Comparison of ENCODE assay signal across 29 cellular contexts in genomic region chr20:52196845-52197244, GRCh38.
"Had no signal": no experiment of that assay in that cellular context is flagged by ENCODE, and none has a peak within 500 bp of the region (broad histone marks: within the 10 kb centered on the region; RNA-seq: fewer than 3 reads in every experiment).

No MANE protein-coding gene starts in this region.

- H3K4me3 ChIP-seq: colonic mucosa, coronary artery, dorsolateral prefrontal cortex, esophagus muscularis mucosa, esophagus squamous epithelium, gastrocnemius medialis, gastroesophageal sphincter, heart left ventricle, heart right ventricle, hepatocyte had no signal

- H3K4me2 ChIP-seq: hepatocyte had no signal

- H3K4me1 ChIP-seq: colonic mucosa, foreskin keratinocyte, gastrocnemius medialis had no signal

- H3K27ac ChIP-seq: colonic mucosa, coronary artery, dorsolateral prefrontal cortex, epithelial cell of prostate, esophagus muscularis mucosa, esophagus squamous epithelium, foreskin keratinocyte, gastrocnemius medialis, gastroesophageal sphincter, heart left ventricle, heart right ventricle, hepatocyte had no signal

- FAIRE-seq: endometrium, endothelial cell of umbilical vein, frontal cortex had no signal

- H3K4me3 Mint-ChIP-seq: dendritic cell treated with granulocyte-macrophage colony-stimulating factor and Interleukin-4, amounts not matched to agents 40 ng/mL and 50 ng/mL, for 4 days; effector memory CD8-positive, alpha-beta T cell; endodermal cell had no signal

- H2AFZ ChIP-seq: hepatocyte had no signal

- H3K27me3 Mint-ChIP-seq: dendritic cell treated with granulocyte-macrophage colony-stimulating factor and Interleukin-4, amounts not matched to agents 40 ng/mL and 50 ng/mL, for 4 days had no signal

- DNase-seq: colonic mucosa; cortex of kidney; dermis blood vessel endothelial cell; dorsolateral prefrontal cortex; effector CD4-positive, alpha-beta T cell; effector CD8-positive, alpha-beta T cell; effector memory CD4-positive, alpha-beta T cell; effector memory CD8-positive, alpha-beta T cell; endodermal cell; erythroblast; esophagus squamous epithelium; foreskin fibroblast; foreskin keratinocyte; foreskin melanocyte; gastrocnemius medialis; glutamatergic neuron; head of caudate nucleus; heart left ventricle; heart right ventricle had no signal

- ATAC-seq: effector memory CD8-positive, alpha-beta T cell; esophagus mucosa; foreskin keratinocyte; gastrocnemius medialis; gastroesophageal sphincter; heart left ventricle; heart right ventricle had no signal

- H3K36me3 ChIP-seq: colonic mucosa, esophagus muscularis mucosa, esophagus squamous epithelium, gastrocnemius medialis, gastroesophageal sphincter, heart left ventricle, heart right ventricle had no signal

- H3K9me3 ChIP-seq: colonic mucosa, esophagus muscularis mucosa, esophagus squamous epithelium, gastrocnemius medialis, gastroesophageal sphincter, heart left ventricle, heart right ventricle had no signal

- H3K27ac Mint-ChIP-seq: dendritic cell treated with granulocyte-macrophage colony-stimulating factor and Interleukin-4, amounts not matched to agents 40 ng/mL and 50 ng/mL, for 4 days; effector memory CD8-positive, alpha-beta T cell; endodermal cell had no signal

- H3K27me3 ChIP-seq: colonic mucosa, dorsolateral prefrontal cortex, esophagus muscularis mucosa, esophagus squamous epithelium, foreskin keratinocyte, gastrocnemius medialis, gastroesophageal sphincter, heart left ventricle, heart right ventricle, hepatocyte had no signal

- H3K9me3 Mint-ChIP-seq: dendritic cell treated with granulocyte-macrophage colony-stimulating factor and Interleukin-4, amounts not matched to agents 40 ng/mL and 50 ng/mL, for 4 days; effector memory CD8-positive, alpha-beta T cell; endodermal cell had no signal
